ENCODE assay signal across 18 cellular contexts in genomic region chr4:178086324-178086723, GRCh38.
DNase-seq lines count a peak whose midpoint lies in the region; ATAC-seq and TF ChIP-seq lines count a peak whose summit lies in the region.
"Had no signal": no experiment of that assay in that cellular context is flagged by ENCODE, and none has a peak within 500 bp of the region (broad histone marks: within the 10 kb centered on the region; RNA-seq: fewer than 3 reads in every experiment).

No MANE protein-coding gene starts in this region.

- POLR2A ChIA-PET in activated CD4-positive, alpha-beta memory T cell treated with anti-CD3 and anti-CD28 coated beads, Interleukin-2, amount 10 ng/mL, durations not matched to agents 7 days and 5 days (lab: Charles Lee) = no interaction called here

- H3K36me3 ChIP-seq in WERI-Rb-1 (no peaks in the 10 kb centered on the region), kidney epithelial cell (ENCODE audit: control insufficient read depth, insufficient read depth, low read length) (no peaks in the 10 kb centered on the region)
- H3K36me3 ChIP-seq: suprapubic skin had no signal

- H3K9me3 ChIP-seq in WERI-Rb-1 (ENCODE audit: severe bottlenecking) = no peaks in the 10 kb centered on the region
- H3K9me3 ChIP-seq: body of pancreas, suprapubic skin had no signal

- DNase-seq in Ammon's horn (ENCODE audit: low spot score) (peak; percentile 3), ELR (ENCODE audit: low read depth) (peak; percentile 42), WERI-Rb-1 (no peak), kidney epithelial cell (ENCODE audit: low read depth) (no peak), NCI-H774 (lab: John Stamatoyannopoulos, UW) (no peak), NCI-H2227 treated with DMSO at 0.1 percent for 48 hours (lab: John Stamatoyannopoulos, UW) (no peak)
- DNase-seq in natural killer cell treated with Interleukin-12 subunit alpha and Interleukin-12 subunit beta and Interleukin-15 and Interleukin-18, amount 100 ng/mL, for 72 hours (ENCODE audit: low spot score) = no peak
- DNase-seq in activated CD4-positive, alpha-beta memory T cell treated with anti-CD3 and anti-CD28 coated beads, Interleukin-2, amount 10 ng/mL, durations not matched to agents 7 days and 5 days = no peak
- DNase-seq: activated CD4-positive, alpha-beta T cell treated with anti-CD3 and anti-CD28 coated beads for 1 hour; dorsolateral prefrontal cortex; left ventricle myocardium superior; naive B cell; NCI-H1930; NK-92 treated with Interleukin-12 subunit alpha and Interleukin-12 subunit beta, amount 100 ng/mL, for 24 hours; T-helper 2 cell had no signal

- H3K27me3 ChIP-seq in WERI-Rb-1 (ENCODE audit: insufficient read depth, low read depth, severe bottlenecking) = peaks cover 79% of the 10 kb centered on the region
- no peaks in the 10 kb centered on the region for H3K27me3 ChIP-seq in kidney epithelial cell (ENCODE audit: control insufficient read depth, insufficient read depth, low read length)
- H3K27me3 ChIP-seq: body of pancreas, dorsolateral prefrontal cortex, suprapubic skin had no signal

- no peak overlapping the region for H3K27ac ChIP-seq in WERI-Rb-1
- H3K27ac ChIP-seq: body of pancreas, dorsolateral prefrontal cortex, suprapubic skin had no signal

- no peak overlapping the region for H3K27ac Mint-ChIP-seq in natural killer cell treated with Interleukin-12 subunit alpha and Interleukin-12 subunit beta and Interleukin-15 and Interleukin-18, amount 100 ng/mL, for 72 hours
- no peak overlapping the region for H3K27ac Mint-ChIP-seq in activated CD4-positive, alpha-beta memory T cell treated with anti-CD3 and anti-CD28 coated beads, Interleukin-2, amount 10 ng/mL, durations not matched to agents 7 days and 5 days
- H3K27ac Mint-ChIP-seq: activated naive CD4-positive, alpha-beta T cell treated with anti-CD3 and anti-CD28 coated beads, Interleukin-2, amount 50 U/mL, for 24 hours had no signal

- H3K9me3 Mint-ChIP-seq in natural killer cell treated with Interleukin-12 subunit alpha and Interleukin-12 subunit beta and Interleukin-15 and Interleukin-18, amount 100 ng/mL, for 72 hours = peaks cover 12% of the 10 kb centered on the region
- no peaks in the 10 kb centered on the region for H3K9me3 Mint-ChIP-seq in activated CD4-positive, alpha-beta memory T cell treated with anti-CD3 and anti-CD28 coated beads, Interleukin-2, amount 10 ng/mL, durations not matched to agents 7 days and 5 days

- no peak overlapping the region for H3K4me3 ChIP-seq in WERI-Rb-1 (ENCODE audit: low read depth, low read length)
- H3K4me3 ChIP-seq in kidney epithelial cell (ENCODE audit: low read depth, low read length) = no peak overlapping the region
- H3K4me3 ChIP-seq: body of pancreas, suprapubic skin had no signal

- no peak overlapping the region for H3K4me3 Mint-ChIP-seq in natural killer cell treated with Interleukin-12 subunit alpha and Interleukin-12 subunit beta and Interleukin-15 and Interleukin-18, amount 100 ng/mL, for 72 hours
- no peak overlapping the region for H3K4me3 Mint-ChIP-seq in activated CD4-positive, alpha-beta memory T cell treated with anti-CD3 and anti-CD28 coated beads, Interleukin-2, amount 10 ng/mL, durations not matched to agents 7 days and 5 days
- H3K4me3 Mint-ChIP-seq: activated naive CD4-positive, alpha-beta T cell treated with anti-CD3 and anti-CD28 coated beads, Interleukin-2, amount 50 U/mL, for 24 hours; naive B cell had no signal

- peaks cover 10% of the 10 kb centered on the region for H3K36me3 Mint-ChIP-seq in natural killer cell treated with Interleukin-12 subunit alpha and Interleukin-12 subunit beta and Interleukin-15 and Interleukin-18, amount 100 ng/mL, for 72 hours
- no peaks in the 10 kb centered on the region for H3K36me3 Mint-ChIP-seq in activated CD4-positive, alpha-beta memory T cell treated with anti-CD3 and anti-CD28 coated beads, Interleukin-2, amount 10 ng/mL, durations not matched to agents 7 days and 5 days (ENCODE audit: low read depth)
- H3K36me3 Mint-ChIP-seq: activated naive CD4-positive, alpha-beta T cell treated with anti-CD3 and anti-CD28 coated beads, Interleukin-2, amount 50 U/mL, for 24 hours; naive B cell had no signal

- H3K27me3 Mint-ChIP-seq in natural killer cell treated with Interleukin-12 subunit alpha and Interleukin-12 subunit beta and Interleukin-15 and Interleukin-18, amount 100 ng/mL, for 72 hours = no peaks in the 10 kb centered on the region
- no peaks in the 10 kb centered on the region for H3K27me3 Mint-ChIP-seq in activated CD4-positive, alpha-beta memory T cell treated with anti-CD3 and anti-CD28 coated beads, Interleukin-2, amount 10 ng/mL, durations not matched to agents 7 days and 5 days
- H3K27me3 Mint-ChIP-seq: activated naive CD4-positive, alpha-beta T cell treated with anti-CD3 and anti-CD28 coated beads, Interleukin-2, amount 50 U/mL, for 24 hours; naive B cell had no signal

- no peaks in the 10 kb centered on the region for H3K4me1 Mint-ChIP-seq in natural killer cell treated with Interleukin-12 subunit alpha and Interleukin-12 subunit beta and Interleukin-15 and Interleukin-18, amount 100 ng/mL, for 72 hours (ENCODE audit: low read depth in 2 of 2)
- no peaks in the 10 kb centered on the region for H3K4me1 Mint-ChIP-seq in activated CD4-positive, alpha-beta memory T cell treated with anti-CD3 and anti-CD28 coated beads, Interleukin-2, amount 10 ng/mL, durations not matched to agents 7 days and 5 days
- H3K4me1 Mint-ChIP-seq: activated naive CD4-positive, alpha-beta T cell treated with anti-CD3 and anti-CD28 coated beads, Interleukin-2, amount 50 U/mL, for 24 hours; naive B cell had no signal

- ATAC-seq in natural killer cell treated with Interleukin-12 subunit alpha and Interleukin-12 subunit beta and Interleukin-15 and Interleukin-18, amount 100 ng/mL, for 72 hours = no peak
- ATAC-seq: body of pancreas, left ventricle myocardium superior had no signal

- peak; percentile 40; the same call in 1 of the 2 replicates for TF ChIP-seq CTCF in WERI-Rb-1 (IDR thresholded peaks at IDR 0.05; ENCODE audit: low read depth, low read length)
- TF ChIP-seq CTCF in kidney epithelial cell (IDR thresholded peaks at IDR 0.05; ENCODE audit: insufficient read depth, low read length, poor library complexity, severe bottlenecking) = peak; percentile 25

- CTCF ChIA-PET in activated CD4-positive, alpha-beta memory T cell treated with anti-CD3 and anti-CD28 coated beads, Interleukin-2, amount 10 ng/mL, durations not matched to agents 7 days and 5 days (lab: Charles Lee) = no interaction called here

Comparison
In these comparisons a context has a peak if more than half of its experiments do, and no peak if none do; other contexts are left out.
1. DNase-seq: peak in Ammon's horn (single experiment) and ELR (single experiment); none in WERI-Rb-1 (single experiment), kidney epithelial cell (single experiment), natural killer cell treated with Interleukin-12 subunit alpha and Interleukin-12 subunit beta and Interleukin-15 and Interleukin-18, amount 100 ng/mL, for 72 hours (single experiment), activated CD4-positive, alpha-beta memory T cell treated with anti-CD3 and anti-CD28 coated beads, Interleukin-2, amount 10 ng/mL, durations not matched to agents 7 days and 5 days (single experiment), NCI-H774 (single experiment) and NCI-H2227 treated with DMSO at 0.1 percent for 48 hours (single experiment).